1 cellular context compared by ENCODE assay signal in the genomic region with DNA sequence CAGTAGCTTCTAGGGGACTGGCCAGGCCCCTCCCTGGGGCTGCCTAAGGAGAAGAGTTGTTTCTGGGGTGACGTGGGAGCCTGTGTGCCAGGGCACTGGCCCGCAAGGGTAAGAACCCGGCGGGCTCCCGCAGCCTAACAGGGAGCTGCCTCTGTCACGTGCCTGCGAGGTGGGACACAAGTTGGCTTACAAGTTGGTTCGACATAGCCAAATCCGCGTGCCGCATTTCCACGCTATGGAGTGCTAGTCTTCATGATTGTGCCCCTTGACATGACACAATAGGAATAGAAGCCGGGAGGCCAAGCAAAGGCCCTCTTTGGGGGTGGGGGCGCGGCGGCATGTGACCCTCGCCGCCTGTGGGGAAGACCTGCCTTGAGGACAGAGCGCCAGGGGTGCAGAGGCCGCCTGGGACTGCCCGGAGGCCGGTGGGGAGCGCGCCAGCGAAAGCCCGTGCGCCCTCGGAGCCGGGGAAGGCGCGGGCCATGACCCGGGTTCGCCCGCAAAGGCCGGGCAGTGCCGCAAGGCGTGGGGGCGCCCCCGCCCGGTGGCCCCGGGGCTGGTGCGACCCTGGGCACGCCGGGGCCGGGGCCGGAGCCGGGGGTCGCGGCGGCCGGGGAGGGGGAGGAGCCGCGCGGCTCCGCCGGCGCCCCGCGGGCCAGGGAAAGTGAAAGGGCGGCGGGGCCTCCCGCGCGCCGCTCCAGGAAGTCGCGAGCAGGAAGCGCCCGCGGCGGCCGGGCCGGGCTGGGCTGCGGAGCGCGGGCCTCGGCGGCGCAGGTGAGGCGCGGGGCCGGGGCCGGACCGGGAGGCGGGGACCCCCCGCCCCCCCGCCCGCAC.
A peak's percentile ranks its signal among the peaks of the same experiment; 100 is the strongest.
TF ChIP-seq lines count a peak whose summit lies in the region.

TSS of gene SLC37A1 (plus strand) at position 702 of the 834 bp plus-strand sequence. CDS start 4,603 bp downstream, outside the sequence.

TF ChIP-seq in WTC11, 78 proteins besides CTCF, POLR2A, EP300 and RAD21 (continued from another document and continues in another):
- TF ChIP-seq, protein P1, sequence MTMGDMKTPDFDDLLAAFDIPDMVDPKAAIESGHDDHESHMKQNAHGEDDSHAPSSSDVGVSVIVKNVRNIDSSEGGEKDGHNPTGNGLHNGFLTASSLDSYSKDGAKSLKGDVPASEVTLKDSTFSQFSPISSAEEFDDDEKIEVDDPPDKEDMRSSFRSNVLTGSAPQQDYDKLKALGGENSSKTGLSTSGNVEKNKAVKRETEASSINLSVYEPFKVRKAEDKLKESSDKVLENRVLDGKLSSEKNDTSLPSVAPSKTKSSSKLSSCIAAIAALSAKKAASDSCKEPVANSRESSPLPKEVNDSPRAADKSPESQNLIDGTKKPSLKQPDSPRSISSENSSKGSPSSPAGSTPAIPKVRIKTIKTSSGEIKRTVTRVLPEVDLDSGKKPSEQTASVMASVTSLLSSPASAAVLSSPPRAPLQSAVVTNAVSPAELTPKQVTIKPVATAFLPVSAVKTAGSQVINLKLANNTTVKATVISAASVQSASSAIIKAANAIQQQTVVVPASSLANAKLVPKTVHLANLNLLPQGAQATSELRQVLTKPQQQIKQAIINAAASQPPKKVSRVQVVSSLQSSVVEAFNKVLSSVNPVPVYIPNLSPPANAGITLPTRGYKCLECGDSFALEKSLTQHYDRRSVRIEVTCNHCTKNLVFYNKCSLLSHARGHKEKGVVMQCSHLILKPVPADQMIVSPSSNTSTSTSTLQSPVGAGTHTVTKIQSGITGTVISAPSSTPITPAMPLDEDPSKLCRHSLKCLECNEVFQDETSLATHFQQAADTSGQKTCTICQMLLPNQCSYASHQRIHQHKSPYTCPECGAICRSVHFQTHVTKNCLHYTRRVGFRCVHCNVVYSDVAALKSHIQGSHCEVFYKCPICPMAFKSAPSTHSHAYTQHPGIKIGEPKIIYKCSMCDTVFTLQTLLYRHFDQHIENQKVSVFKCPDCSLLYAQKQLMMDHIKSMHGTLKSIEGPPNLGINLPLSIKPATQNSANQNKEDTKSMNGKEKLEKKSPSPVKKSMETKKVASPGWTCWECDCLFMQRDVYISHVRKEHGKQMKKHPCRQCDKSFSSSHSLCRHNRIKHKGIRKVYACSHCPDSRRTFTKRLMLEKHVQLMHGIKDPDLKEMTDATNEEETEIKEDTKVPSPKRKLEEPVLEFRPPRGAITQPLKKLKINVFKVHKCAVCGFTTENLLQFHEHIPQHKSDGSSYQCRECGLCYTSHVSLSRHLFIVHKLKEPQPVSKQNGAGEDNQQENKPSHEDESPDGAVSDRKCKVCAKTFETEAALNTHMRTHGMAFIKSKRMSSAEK (CRISPR knock-in tag; IDR thresholded peaks at IDR 0.05; ENCODE audit: borderline replicate concordance), result no peak
- TF ChIP-seq ZNF219 (CRISPR knock-in tag; IDR thresholded peaks at IDR 0.05; ENCODE audit: borderline replicate concordance) (no peak), ARID4B (CRISPR knock-in tag; IDR thresholded peaks at IDR 0.05; ENCODE audit: borderline replicate concordance) (no peak), NFYB (CRISPR knock-in tag; conservative IDR thresholded peaks at IDR 0.05; ENCODE audit: low read depth) (no peak), MXD4 (CRISPR knock-in tag; IDR thresholded peaks at IDR 0.05; ENCODE audit: borderline replicate concordance) (no peak), TP53 (CRISPR knock-in tag; IDR thresholded peaks at IDR 0.05) (no peak), CDX4 (CRISPR knock-in tag; IDR thresholded peaks at IDR 0.05; ENCODE audit: borderline replicate concordance) (no peak), MYBL2 (CRISPR knock-in tag; IDR thresholded peaks at IDR 0.05) (0 out of 2 replicates have a peak, but pooled peaks have one; percentile 27), JUN (CRISPR knock-in tag; IDR thresholded peaks at IDR 0.05) (no peak), CREB1 (CRISPR knock-in tag; IDR thresholded peaks at IDR 0.05) (no peak), RELA (CRISPR knock-in tag; IDR thresholded peaks at IDR 0.05; ENCODE audit: borderline replicate concordance) (no peak), IRF2 (CRISPR knock-in tag; IDR thresholded peaks at IDR 0.05; ENCODE audit: borderline replicate concordance, low read depth) (no peak), ZNF138 (CRISPR knock-in tag; conservative IDR thresholded peaks at IDR 0.05) (peak; percentile 83; the same call in 1 of the 2 replicates), IRF1 (CRISPR knock-in tag; IDR thresholded peaks at IDR 0.05) (peak; percentile 84; the same call in 1 of the 2 replicates), GABPB1 (CRISPR knock-in tag; IDR thresholded peaks at IDR 0.05) (no peak), FOXK1 (CRISPR knock-in tag; IDR thresholded peaks at IDR 0.05) (peak; percentile 59; the same call in 1 of the 2 replicates), USF2 (CRISPR knock-in tag; IDR thresholded peaks at IDR 0.05) (peak; percentile 79), EMX1 (CRISPR knock-in tag; IDR thresholded peaks at IDR 0.05) (no peak), RORB (CRISPR knock-in tag; IDR thresholded peaks at IDR 0.05) (no peak), ATF1 (CRISPR knock-in tag; IDR thresholded peaks at IDR 0.05) (no peak), ZNF423 (CRISPR knock-in tag; IDR thresholded peaks at IDR 0.05) (0 out of 2 replicates have a peak, but pooled peaks have one; percentile 4), ZNF121 (CRISPR knock-in tag; IDR thresholded peaks at IDR 0.05) (no peak), USF1 (CRISPR knock-in tag; IDR thresholded peaks at IDR 0.05) (peak; percentile 82), ATF2 (CRISPR knock-in tag; IDR thresholded peaks at IDR 0.05; ENCODE audit: borderline replicate concordance, low read depth) (no peak), ZNF671 (CRISPR knock-in tag; IDR thresholded peaks at IDR 0.05) (no peak), SMAD3 (CRISPR knock-in tag; IDR thresholded peaks at IDR 0.05; ENCODE audit: borderline replicate concordance) (no peak), ZNF232 (CRISPR knock-in tag; IDR thresholded peaks at IDR 0.05) (no peak)
- TF ChIP-seq, protein P2, sequence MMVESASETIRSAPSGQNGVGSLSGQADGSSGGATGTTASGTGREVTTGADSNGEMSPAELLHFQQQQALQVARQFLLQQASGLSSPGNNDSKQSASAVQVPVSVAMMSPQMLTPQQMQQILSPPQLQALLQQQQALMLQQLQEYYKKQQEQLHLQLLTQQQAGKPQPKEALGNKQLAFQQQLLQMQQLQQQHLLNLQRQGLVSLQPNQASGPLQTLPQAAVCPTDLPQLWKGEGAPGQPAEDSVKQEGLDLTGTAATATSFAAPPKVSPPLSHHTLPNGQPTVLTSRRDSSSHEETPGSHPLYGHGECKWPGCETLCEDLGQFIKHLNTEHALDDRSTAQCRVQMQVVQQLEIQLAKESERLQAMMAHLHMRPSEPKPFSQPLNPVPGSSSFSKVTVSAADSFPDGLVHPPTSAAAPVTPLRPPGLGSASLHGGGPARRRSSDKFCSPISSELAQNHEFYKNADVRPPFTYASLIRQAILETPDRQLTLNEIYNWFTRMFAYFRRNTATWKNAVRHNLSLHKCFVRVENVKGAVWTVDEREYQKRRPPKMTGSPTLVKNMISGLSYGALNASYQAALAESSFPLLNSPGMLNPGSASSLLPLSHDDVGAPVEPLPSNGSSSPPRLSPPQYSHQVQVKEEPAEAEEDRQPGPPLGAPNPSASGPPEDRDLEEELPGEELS (CRISPR knock-in tag; IDR thresholded peaks at IDR 0.05), result 0 out of 2 replicates have a peak, but pooled peaks have one; percentile 20
- TF ChIP-seq, protein P3, sequence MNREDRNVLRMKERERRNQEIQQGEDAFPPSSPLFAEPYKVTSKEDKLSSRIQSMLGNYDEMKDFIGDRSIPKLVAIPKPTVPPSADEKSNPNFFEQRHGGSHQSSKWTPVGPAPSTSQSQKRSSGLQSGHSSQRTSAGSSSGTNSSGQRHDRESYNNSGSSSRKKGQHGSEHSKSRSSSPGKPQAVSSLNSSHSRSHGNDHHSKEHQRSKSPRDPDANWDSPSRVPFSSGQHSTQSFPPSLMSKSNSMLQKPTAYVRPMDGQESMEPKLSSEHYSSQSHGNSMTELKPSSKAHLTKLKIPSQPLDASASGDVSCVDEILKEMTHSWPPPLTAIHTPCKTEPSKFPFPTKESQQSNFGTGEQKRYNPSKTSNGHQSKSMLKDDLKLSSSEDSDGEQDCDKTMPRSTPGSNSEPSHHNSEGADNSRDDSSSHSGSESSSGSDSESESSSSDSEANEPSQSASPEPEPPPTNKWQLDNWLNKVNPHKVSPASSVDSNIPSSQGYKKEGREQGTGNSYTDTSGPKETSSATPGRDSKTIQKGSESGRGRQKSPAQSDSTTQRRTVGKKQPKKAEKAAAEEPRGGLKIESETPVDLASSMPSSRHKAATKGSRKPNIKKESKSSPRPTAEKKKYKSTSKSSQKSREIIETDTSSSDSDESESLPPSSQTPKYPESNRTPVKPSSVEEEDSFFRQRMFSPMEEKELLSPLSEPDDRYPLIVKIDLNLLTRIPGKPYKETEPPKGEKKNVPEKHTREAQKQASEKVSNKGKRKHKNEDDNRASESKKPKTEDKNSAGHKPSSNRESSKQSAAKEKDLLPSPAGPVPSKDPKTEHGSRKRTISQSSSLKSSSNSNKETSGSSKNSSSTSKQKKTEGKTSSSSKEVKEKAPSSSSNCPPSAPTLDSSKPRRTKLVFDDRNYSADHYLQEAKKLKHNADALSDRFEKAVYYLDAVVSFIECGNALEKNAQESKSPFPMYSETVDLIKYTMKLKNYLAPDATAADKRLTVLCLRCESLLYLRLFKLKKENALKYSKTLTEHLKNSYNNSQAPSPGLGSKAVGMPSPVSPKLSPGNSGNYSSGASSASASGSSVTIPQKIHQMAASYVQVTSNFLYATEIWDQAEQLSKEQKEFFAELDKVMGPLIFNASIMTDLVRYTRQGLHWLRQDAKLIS (CRISPR knock-in tag; IDR thresholded peaks at IDR 0.05; ENCODE audit: borderline replicate concordance), result no peak
- TF ChIP-seq, protein P4, sequence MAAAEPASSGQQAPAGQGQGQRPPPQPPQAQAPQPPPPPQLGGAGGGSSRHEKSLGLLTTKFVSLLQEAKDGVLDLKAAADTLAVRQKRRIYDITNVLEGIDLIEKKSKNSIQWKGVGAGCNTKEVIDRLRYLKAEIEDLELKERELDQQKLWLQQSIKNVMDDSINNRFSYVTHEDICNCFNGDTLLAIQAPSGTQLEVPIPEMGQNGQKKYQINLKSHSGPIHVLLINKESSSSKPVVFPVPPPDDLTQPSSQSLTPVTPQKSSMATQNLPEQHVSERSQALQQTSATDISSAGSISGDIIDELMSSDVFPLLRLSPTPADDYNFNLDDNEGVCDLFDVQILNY (CRISPR knock-in tag; IDR thresholded peaks at IDR 0.05), result no peak; the same call in 1 of the 2 replicates
- TF ChIP-seq, protein P5, sequence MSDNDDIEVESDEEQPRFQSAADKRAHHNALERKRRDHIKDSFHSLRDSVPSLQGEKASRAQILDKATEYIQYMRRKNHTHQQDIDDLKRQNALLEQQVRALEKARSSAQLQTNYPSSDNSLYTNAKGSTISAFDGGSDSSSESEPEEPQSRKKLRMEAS (CRISPR knock-in tag; IDR thresholded peaks at IDR 0.05), result peak; percentile 93
